Comparison of ENCODE assay signal across 1 cellular context in genomic region chr22:24515025-24515338, GRCh38.
TF ChIP-seq lines count a peak whose summit lies in the region.

No MANE protein-coding gene starts in this region.

TF ChIP-seq in HepG2, 621 proteins besides CTCF, POLR2A, EP300 and RAD21:
- peak; percentile 55 to 62; a peak in 3 of 4 replicates for TF ChIP-seq MAFK (conservative IDR thresholded peaks at IDR 0.05 in 1 of 2, IDR thresholded peaks at IDR 0.05 in 1 of 2; ENCODE audit: low read length in 2 of 2)
- no peak for TF ChIP-seq ZNF362 (CRISPR knock-in tag; IDR thresholded peaks at IDR 0.05; ENCODE audit: borderline replicate concordance)
- peak; percentile 37; the same call in 1 of the 2 replicates for TF ChIP-seq MAFF (IDR thresholded peaks at IDR 0.05; ENCODE audit: low read depth, low read length)
- no peak for TF ChIP-seq ZNF101 (CRISPR knock-in tag; IDR thresholded peaks at IDR 0.05; ENCODE audit: borderline replicate concordance, low read depth)
